In genomic region chr1:235421751-235422150, GRCh38 we compare ENCODE assay signal across 19 cellular contexts. TPM values are rescaled to one million over a fixed set of nuclear protein-coding genes. Genes with fewer than 3 reads are reported as not detected.
DNase-seq lines count a peak whose midpoint lies in the region; ATAC-seq, FAIRE-seq and TF ChIP-seq lines count a peak whose summit lies in the region.
"Had no signal": no experiment of that assay in that cellular context is flagged by ENCODE, and none has a peak within 500 bp of the region (broad histone marks: within the 10 kb centered on the region; RNA-seq: fewer than 3 reads in every experiment).

No MANE protein-coding gene starts in this region.

- TF ChIP-seq POLR2A in GM12891 (IDR thresholded peaks at IDR 0.05; ENCODE audit: low read depth, low read length) = no peak

- peak overlapping the region; percentile 38 for H3K4me2 ChIP-seq in DND-41 (ENCODE audit: insufficient read depth, low read length)

- peak overlapping the region; percentile 85 for H3K27ac ChIP-seq in DND-41 (ENCODE audit: low read length)
- H3K27ac ChIP-seq: SJSA1 had no signal

- H2AFZ ChIP-seq in DND-41 (ENCODE audit: low read depth, low read length) = no peak overlapping the region

- peak overlapping the region; percentile 35; the same call in 1 of the 2 replicates for H3K9ac ChIP-seq in DND-41 (ENCODE audit: low read depth, low read length)

- H3K27me3 ChIP-seq in BE2C (no peaks in the 10 kb centered on the region), DND-41 (ENCODE audit: insufficient read depth, low read length, poor library complexity) (no peaks in the 10 kb centered on the region)
- H3K27me3 ChIP-seq: SJSA1 had no signal

- intact Hi-C loops in left ventricle myocardium superior (cut with micrococcal nuclease) (no loop called here), posterior vena cava (cut with DNase I) (no loop called here)

- H3K79me2 ChIP-seq in DND-41 (ENCODE audit: insufficient read depth, low read length) = peaks cover 37% of the 10 kb centered on the region

- H3K4me1 ChIP-seq in BE2C (peaks cover 12% of the 10 kb centered on the region), DND-41 (ENCODE audit: insufficient read depth, low read length) (peaks cover 38% of the 10 kb centered on the region)

- H3K9me3 ChIP-seq in BE2C (no peaks in the 10 kb centered on the region), DND-41 (ENCODE audit: insufficient read depth, low read length, severe bottlenecking) (no peaks in the 10 kb centered on the region)
- H3K9me3 ChIP-seq: SJSA1 had no signal

- TF ChIP-seq CTCF in BE2C (IDR thresholded peaks at IDR 0.05; ENCODE audit: low read depth, low read length) (no peak), DND-41 (IDR thresholded peaks at IDR 0.05; ENCODE audit: borderline replicate concordance, extremely low read depth, low read length, poor library complexity, severe bottlenecking) (no peak), epithelial cell of esophagus (IDR thresholded peaks at IDR 0.05; ENCODE audit: insufficient read depth, low read depth, low read length, missing control alignments) (no peak)

- H3K4me3 ChIP-seq in BE2C (ENCODE audit: low read depth, low read length) = no peak overlapping the region
- no peak overlapping the region; a peak in 1 of 4 replicates for H3K4me3 ChIP-seq in DND-41 (ENCODE audit: low read depth in 1 of 2, low read length in 2 of 2)
- no peak overlapping the region for H3K4me3 ChIP-seq in epithelial cell of esophagus (ENCODE audit: low read length)
- H3K4me3 ChIP-seq: SJSA1 had no signal

- peaks cover 8% of the 10 kb centered on the region for H4K20me1 ChIP-seq in DND-41 (ENCODE audit: insufficient read depth, low read length)

- ATAC-seq in DND-41 (ENCODE audit: insufficient read depth, low read depth) (peak; percentile 63), left ventricle myocardium superior (no peak)
- ATAC-seq: CD8-positive, alpha-beta T cell; T-cell had no signal

- peak; percentile 59 for DNase-seq in BE2C
- DNase-seq in DND-41 = peak; percentile 60
- peak; percentile 9 for DNase-seq in NCI-H69 (lab: John Stamatoyannopoulos, UW)
- peak; percentile 77 for DNase-seq in epithelial cell of esophagus (ENCODE audit: low read depth)
- no peak for DNase-seq in GM12891 (ENCODE audit: insufficient read length, low spot score)
- no peak for DNase-seq in left ventricle myocardium superior
- DNase-seq in posterior vena cava (ENCODE audit: low spot score) = no peak
- DNase-seq: ACHN; CD8-positive, alpha-beta T cell; H7; MV-4-11; NCI-H1436; NCI-H2081 treated with DMSO at 0.1 percent for 48 hours; NCI-H446 treated with DMSO at 0.1 percent for 48 hours; NCI-H82; RPMI8226 had no signal

- H3K36me3 ChIP-seq in BE2C (no peaks in the 10 kb centered on the region; the same call in none of the 2 replicates), DND-41 (ENCODE audit: insufficient read depth, low read length) (peaks cover 7% of the 10 kb centered on the region)

- no peak for FAIRE-seq in GM12891 (lab: Jason Lieb, UNC)
- FAIRE-seq: D721Med had no signal

TF ChIP-seq in GM12891, 5 proteins besides CTCF, POLR2A, EP300 and RAD21:
- no peak for TF ChIP-seq TAF1 (IDR thresholded peaks at IDR 0.05; ENCODE audit: low read depth, low read length)
- no peak for TF ChIP-seq SPI1 (IDR thresholded peaks at IDR 0.05; ENCODE audit: low read depth, low read length)
- no peak for TF ChIP-seq POLR2AphosphoS5 (IDR thresholded peaks at IDR 0.05; ENCODE audit: low read depth, low read length)
- no peak for TF ChIP-seq POU2F2 (IDR thresholded peaks at IDR 0.05; ENCODE audit: low read depth, low read length)
- TF ChIP-seq PAX5 (IDR thresholded peaks at IDR 0.05; ENCODE audit: insufficient read depth, low read length, severe bottlenecking) = no peak
TF ChIP-seq in GM12891: peak in this region for 0.

RNA-seq across cellular contexts. Expression of gene TBCE, which starts 54.5 kb away (rescaled TPM):
- polyA plus RNA-seq in BE2C (2012; ENCODE audit: insufficient read depth, insufficient read length, low read depth) = 35.7 TPM
- polyA plus RNA-seq in GM12891 (2012; ENCODE audit: low read depth, missing spikeins) = 20.0 TPM
- 18.7 TPM for total RNA-seq in left ventricle myocardium superior
- total RNA-seq in posterior vena cava = 10 to 100 TPM; 22.2 to 25.2 TPM

Comparison
In these comparisons a context has a peak if more than half of its experiments do, and no peak if none do; other contexts are left out.
1. DNase-seq: peak in BE2C (single experiment), DND-41 (single experiment), NCI-H69 (single experiment) and epithelial cell of esophagus (single experiment); none in GM12891 (single experiment), left ventricle myocardium superior (single experiment) and posterior vena cava (single experiment).